In the genomic region with DNA sequence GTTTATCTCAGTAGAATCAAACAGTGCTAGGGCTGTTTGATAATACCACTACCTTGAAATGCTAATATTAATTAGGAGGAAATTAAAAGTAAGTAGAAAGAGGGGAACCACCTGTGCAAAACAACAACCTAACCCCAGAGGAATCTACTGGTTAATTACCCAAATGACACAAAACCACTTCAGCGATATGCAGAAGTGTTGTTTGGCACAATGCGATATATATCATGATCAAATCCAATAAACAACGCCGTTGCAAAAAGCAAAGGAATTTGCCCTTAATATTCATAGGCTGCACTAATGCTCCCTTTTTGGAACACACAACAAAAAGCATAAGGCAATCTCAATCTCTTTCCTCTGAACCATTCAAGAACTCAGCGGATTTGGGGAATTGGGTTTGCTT, we compare ENCODE assay signal across 8 cellular contexts. TPM values are rescaled to one million over a fixed set of nuclear protein-coding genes. Genes with fewer than 3 reads are reported as not detected.
A peak's percentile ranks its signal among the peaks of the same experiment; 100 is the strongest.
DNase-seq lines count a peak whose midpoint lies in the region; ATAC-seq, FAIRE-seq and TF ChIP-seq lines count a peak whose summit lies in the region.

No MANE protein-coding gene starts in this region.

- peak overlapping the region; percentile 90 for H3K4me3 Mint-ChIP-seq in T-helper 2 cell treated with Interferon-gamma antibody and Interleukin-4, amounts not matched to agents 5 μg/mL and 100 μg/mL, for 36 hours
- peak overlapping the region; percentile 92 for H3K4me3 Mint-ChIP-seq in activated T-helper 1 cell treated with anti-CD3 and anti-CD28 coated beads, Interleukin-12 subunit alpha, Interleukin-12 subunit beta, Interleukin-2, Interleukin-4 antibody, amounts not matched to agents 30 ng/mL and 10 ng/mL and 1 ng/mL, durations not matched to agents 14 hours and 24 hours and 36 hours

- no peak for FAIRE-seq in kidney (lab: Jason Lieb, UNC)

- no peak for ATAC-seq in esophagus mucosa

- no peaks in the 10 kb centered on the region for H3K9me3 Mint-ChIP-seq in T-helper 2 cell treated with Interferon-gamma antibody and Interleukin-4, amounts not matched to agents 5 μg/mL and 100 μg/mL, for 36 hours
- H3K9me3 Mint-ChIP-seq in activated T-helper 1 cell treated with anti-CD3 and anti-CD28 coated beads, Interleukin-12 subunit alpha, Interleukin-12 subunit beta, Interleukin-2, Interleukin-4 antibody, amounts not matched to agents 30 ng/mL and 10 ng/mL and 1 ng/mL, durations not matched to agents 14 hours and 24 hours and 36 hours: no peaks in the 10 kb centered on the region

- peak overlapping the region; percentile 71 to 79 for H3K4me3 ChIP-seq in kidney (ENCODE audit: low read length in 2 of 2)

- peaks cover 15% of the 10 kb centered on the region for H3K27me3 Mint-ChIP-seq in T-helper 2 cell treated with Interferon-gamma antibody and Interleukin-4, amounts not matched to agents 5 μg/mL and 100 μg/mL, for 36 hours (ENCODE audit: low read depth)
- H3K27me3 Mint-ChIP-seq in activated T-helper 1 cell treated with anti-CD3 and anti-CD28 coated beads, Interleukin-12 subunit alpha, Interleukin-12 subunit beta, Interleukin-2, Interleukin-4 antibody, amounts not matched to agents 30 ng/mL and 10 ng/mL and 1 ng/mL, durations not matched to agents 14 hours and 24 hours and 36 hours (ENCODE audit: insufficient read depth): peaks cover 20% of the 10 kb centered on the region

- intact Hi-C loops in activated T-helper 1 cell treated with anti-CD3 and anti-CD28 coated beads, Interleukin-12 subunit alpha, Interleukin-12 subunit beta, Interleukin-2, Interleukin-4 antibody, amounts not matched to agents 30 ng/mL and 10 ng/mL and 1 ng/mL, durations not matched to agents 14 hours and 24 hours and 36 hours (cut with micrococcal nuclease): loop anchor here (1.0 to 5.0 kb wide), 3 partner anchors 134 to 898 kb away; a partner anchor contains a TSS
- intact Hi-C loops in kidney (cut with DNase I): no loop called here

- DNase-seq in T-helper 2 cell treated with Interferon-gamma antibody and Interleukin-4, amounts not matched to agents 5 μg/mL and 100 μg/mL, for 36 hours (ENCODE audit: low spot score): no peak
- DNase-seq in T-helper 2 cell (no peak), kidney (no peak), substantia nigra (lab: John Stamatoyannopoulos, UW) (no peak), NOMO-1 (lab: John Stamatoyannopoulos, UW; ENCODE audit: unreplicated experiment in 2 of 2) (no peak), GM13976 (ENCODE audit: low spot score) (no peak)
- DNase-seq in activated T-helper 1 cell treated with anti-CD3 and anti-CD28 coated beads, Interleukin-12 subunit alpha, Interleukin-12 subunit beta, Interleukin-2, Interleukin-4 antibody, amounts not matched to agents 30 ng/mL and 10 ng/mL and 1 ng/mL, durations not matched to agents 14 hours and 24 hours and 36 hours (ENCODE audit: low spot score): no peak

- H3K27ac Mint-ChIP-seq in T-helper 2 cell treated with Interferon-gamma antibody and Interleukin-4, amounts not matched to agents 5 μg/mL and 100 μg/mL, for 36 hours: no peak overlapping the region
- H3K27ac Mint-ChIP-seq in activated T-helper 1 cell treated with anti-CD3 and anti-CD28 coated beads, Interleukin-12 subunit alpha, Interleukin-12 subunit beta, Interleukin-2, Interleukin-4 antibody, amounts not matched to agents 30 ng/mL and 10 ng/mL and 1 ng/mL, durations not matched to agents 14 hours and 24 hours and 36 hours: no peak overlapping the region

- H3K27ac ChIP-seq in kidney (ENCODE audit: low read depth in 2 of 2, low read length in 2 of 2): no peak overlapping the region
- peak overlapping the region; percentile 96 for H3K27ac ChIP-seq in substantia nigra (ENCODE audit: low read depth, low read length, poor library complexity, severe bottlenecking)

- peaks cover 11% of the 10 kb centered on the region for H3K36me3 Mint-ChIP-seq in T-helper 2 cell treated with Interferon-gamma antibody and Interleukin-4, amounts not matched to agents 5 μg/mL and 100 μg/mL, for 36 hours (ENCODE audit: low read depth)
- peaks cover 10% of the 10 kb centered on the region for H3K36me3 Mint-ChIP-seq in activated T-helper 1 cell treated with anti-CD3 and anti-CD28 coated beads, Interleukin-12 subunit alpha, Interleukin-12 subunit beta, Interleukin-2, Interleukin-4 antibody, amounts not matched to agents 30 ng/mL and 10 ng/mL and 1 ng/mL, durations not matched to agents 14 hours and 24 hours and 36 hours (ENCODE audit: low read depth)

- no peaks in the 10 kb centered on the region for H3K36me3 ChIP-seq in kidney (ENCODE audit: control insufficient read depth in 1 of 2, insufficient read depth in 2 of 2, low read length in 2 of 2)

- H3K9me3 ChIP-seq in kidney (ENCODE audit: control insufficient read depth in 1 of 2, low read length in 2 of 2): no peaks in the 10 kb centered on the region

- in situ Hi-C loops in GM13976 (cut with MboI; ENCODE audit: low sequenced_read_pairs, unreplicated experiment): loop anchor here (25.0 kb wide), 2 partner anchors 393 to 668 kb away; a partner anchor contains a TSS

- TF ChIP-seq CTCF in kidney (IDR thresholded peaks at IDR 0.05; ENCODE audit: borderline replicate concordance, extremely low read depth, insufficient read depth) (no peak), GM13976 (IDR thresholded peaks at IDR 0.05; ENCODE audit: borderline replicate concordance, control extremely low read depth, extremely low read depth, insufficient read depth, missing control alignments) (no peak)

- peaks cover 31% of the 10 kb centered on the region for H3K4me1 Mint-ChIP-seq in T-helper 2 cell treated with Interferon-gamma antibody and Interleukin-4, amounts not matched to agents 5 μg/mL and 100 μg/mL, for 36 hours (ENCODE audit: low read depth)
- peaks cover 42% of the 10 kb centered on the region for H3K4me1 Mint-ChIP-seq in activated T-helper 1 cell treated with anti-CD3 and anti-CD28 coated beads, Interleukin-12 subunit alpha, Interleukin-12 subunit beta, Interleukin-2, Interleukin-4 antibody, amounts not matched to agents 30 ng/mL and 10 ng/mL and 1 ng/mL, durations not matched to agents 14 hours and 24 hours and 36 hours (ENCODE audit: low read depth)

- peak overlapping the region; percentile 27 to 70 for H3K9ac ChIP-seq in kidney (ENCODE audit: low read length in 2 of 2)

- H3K4me1 ChIP-seq in kidney (ENCODE audit: control insufficient read depth in 1 of 2, insufficient read depth in 1 of 2, low read depth in 1 of 2, low read length in 2 of 2): peaks cover 4 to 10% of the 10 kb centered on the region in 2 donors

RNA-seq across cellular contexts. Expression of a gene that starts 1.6 kb away (rescaled TPM):
- total RNA-seq in activated T-helper 1 cell treated with anti-CD3 and anti-CD28 coated beads, Interleukin-12 subunit alpha, Interleukin-12 subunit beta, Interleukin-2, Interleukin-4 antibody, amounts not matched to agents 30 ng/mL and 10 ng/mL and 1 ng/mL, durations not matched to agents 14 hours and 24 hours and 36 hours: 26.4 and 27.5 TPM in 2 replicates
- total RNA-seq in kidney: 47.8 TPM
- 9.4 TPM for polyA plus RNA-seq in kidney (ENCODE audit: insufficient read depth, low read depth, low replicate concordance)
- 35.5 TPM for total RNA-seq in esophagus mucosa

RNA-seq across cellular contexts. Expression of a gene that starts 29.2 kb away (rescaled TPM):
- total RNA-seq in activated T-helper 1 cell treated with anti-CD3 and anti-CD28 coated beads, Interleukin-12 subunit alpha, Interleukin-12 subunit beta, Interleukin-2, Interleukin-4 antibody, amounts not matched to agents 30 ng/mL and 10 ng/mL and 1 ng/mL, durations not matched to agents 14 hours and 24 hours and 36 hours: 0.83 and 1.2 TPM in 2 replicates
- 5.9 TPM for total RNA-seq in kidney
- 4.0 TPM for polyA plus RNA-seq in kidney (ENCODE audit: insufficient read depth, low read depth, low replicate concordance)
- 3.1 TPM for total RNA-seq in esophagus mucosa
